Comparison of ENCODE assay signal across 18 cellular contexts in genomic region chr6:93105017-93105416, GRCh38.
A peak's percentile ranks its signal among the peaks of the same experiment; 100 is the strongest.
DNase-seq lines count a peak whose midpoint lies in the region; ATAC-seq, FAIRE-seq and TF ChIP-seq lines count a peak whose summit lies in the region.
"Had no signal": no experiment of that assay in that cellular context is flagged by ENCODE, and none has a peak within 500 bp of the region (broad histone marks: within the 10 kb centered on the region; RNA-seq: fewer than 3 reads in every experiment).

No MANE protein-coding gene starts in this region.

- peak; percentile 64 for ATAC-seq in gastroesophageal sphincter
- ATAC-seq: HepG2 had no signal

- no peak for TF ChIP-seq POLR2A in gastroesophageal sphincter (IDR thresholded peaks at IDR 0.05)

- FAIRE-seq in urothelium cell line (lab: Jason Lieb, UNC), result no peak
- FAIRE-seq: D721Med, G401.6, HepG2 had no signal

- no peaks in the 10 kb centered on the region for H3K36me3 ChIP-seq in gastroesophageal sphincter

- 22 to 29% methylated on average over 3 of the region's 3 CpGs for WGBS in gastroesophageal sphincter (ENCODE audit: low coverage in 1 of 2), 2 donors

- H3K27me3 ChIP-seq in gastroesophageal sphincter, result no peaks in the 10 kb centered on the region

- H3K9me3 ChIP-seq in gastroesophageal sphincter, result no peaks in the 10 kb centered on the region

- H3K4me3 ChIP-seq in gastroesophageal sphincter (no peak overlapping the region), skeletal muscle cell (ENCODE audit: low read depth, low read length) (no peak overlapping the region)
- H3K4me3 ChIP-seq: PC-9, SK-N-MC had no signal

- H3K4me1 ChIP-seq in gastroesophageal sphincter, result peaks cover 0 to 23% (median 0%) of the 10 kb centered on the region in 3 donors

- DNase-seq in M059J (ENCODE audit: low read depth) (peak; percentile 0), astrocyte of the hippocampus (ENCODE audit: low read depth, low spot score) (peak; percentile 17), skeletal muscle cell (ENCODE audit: low read depth) (peak; percentile 27), NCI-H2029 treated with DMSO at 0.1 percent for 48 hours (lab: John Stamatoyannopoulos, UW) (no peak), NCI-H345 (lab: John Stamatoyannopoulos, UW) (no peak), urothelium cell line (ENCODE audit: low spot score) (no peak)
- DNase-seq: activated naive CD4-positive, alpha-beta T cell treated with anti-CD3 and anti-CD28 coated beads, Interleukin-2, amount 50 U/mL, for 16 hours; activated T-cell treated with anti-CD3 and anti-CD28 coated beads, Interleukin-2, amount 50 U/mL, for 24 hours; dermis blood vessel endothelial cell; hypothalamus; NCI-H748 treated with DMSO at 0.1 percent for 48 hours; PC-9; stimulated activated CD4-positive, alpha-beta T cell treated with anti-CD3 and anti-CD28 coated beads, Interleukin-2, amount 100 ng/mL, for 48 hours had no signal

- no peak for TF ChIP-seq CTCF in gastroesophageal sphincter (IDR thresholded peaks at IDR 0.05)

- TF ChIP-seq EP300 in gastroesophageal sphincter (IDR thresholded peaks at IDR 0.05), result no peak

- peak overlapping the region; percentile 55 to 74 (median 68) for H3K27ac ChIP-seq in gastroesophageal sphincter
- H3K27ac ChIP-seq: PC-9, SK-N-MC had no signal

Comparison
In these comparisons a context has a peak if more than half of its experiments do, and no peak if none do; other contexts are left out.
1. DNase-seq: peak in M059J (single experiment), astrocyte of the hippocampus (single experiment) and skeletal muscle cell (single experiment); none in NCI-H2029 treated with DMSO at 0.1 percent for 48 hours (single experiment), NCI-H345 (single experiment) and urothelium cell line (single experiment).